8 cellular contexts compared by ENCODE assay signal in the genomic region with DNA sequence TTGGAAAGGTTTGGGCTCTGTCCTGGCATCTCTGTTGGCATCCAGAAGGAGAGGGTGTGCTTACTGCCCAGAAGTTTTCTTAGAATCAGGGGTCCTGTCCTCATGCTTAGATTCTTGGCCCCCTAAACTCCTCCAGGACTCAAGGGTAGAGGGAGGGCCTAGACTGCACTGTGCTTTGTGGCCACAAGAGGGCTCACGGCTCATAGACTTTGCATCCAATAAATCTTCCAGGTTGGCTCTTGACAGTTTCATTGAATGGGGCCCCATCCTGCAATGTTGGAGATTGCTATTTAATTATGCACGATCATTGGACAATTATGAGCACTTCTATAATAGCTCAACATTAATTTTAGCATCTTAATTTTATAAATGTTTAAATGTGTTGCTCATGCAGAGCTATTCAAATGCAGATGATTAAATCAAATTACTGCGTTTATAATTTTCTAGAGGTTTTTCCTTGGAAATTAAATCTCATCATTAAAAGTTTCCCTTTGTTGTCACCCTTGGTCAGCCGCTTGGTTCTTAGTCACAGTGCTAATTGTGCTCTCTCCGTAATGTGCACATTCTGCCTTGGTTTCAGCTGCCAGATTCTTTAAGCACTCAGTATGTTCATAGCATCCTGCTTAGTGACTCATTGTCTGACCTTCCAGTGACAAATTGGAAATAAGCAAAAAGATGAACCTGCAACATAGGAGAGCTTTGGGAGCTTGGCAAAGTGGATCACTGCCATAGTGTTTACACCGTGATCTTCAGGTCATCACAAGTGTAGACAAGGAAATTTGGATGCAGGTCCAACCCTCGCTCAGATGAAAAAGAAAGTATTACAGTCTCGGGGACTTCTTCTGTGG. TPM values are rescaled to one million over a fixed set of nuclear protein-coding genes. Genes with fewer than 3 reads are reported as not detected.
A peak's percentile ranks its signal among the peaks of the same experiment; 100 is the strongest.
DNase-seq lines count a peak whose midpoint lies in the region; ATAC-seq, FAIRE-seq and TF ChIP-seq lines count a peak whose summit lies in the region.

No MANE protein-coding gene starts in this region.

- H3K79me2 ChIP-seq in H1 (ENCODE audit: control insufficient read depth in 1 of 2, insufficient read depth in 2 of 2, low read length in 2 of 2), result no peaks in the 10 kb centered on the region

- POLR2A ChIA-PET in RWPE1 (lab: Yijun Ruan, JAX; ENCODE audit: low non-redundant PET), result no interaction called here
- POLR2A ChIA-PET in H1 (lab: Charles Lee; ENCODE audit: partially characterized antibody), result no interaction called here

- no peak overlapping the region for H4K91ac ChIP-seq in H1 (replicated peaks; ENCODE audit: insufficient read length, low read length)

- no peak overlapping the region for H3K4me2 ChIP-seq in H1 (ENCODE audit: insufficient read depth in 1 of 2, low read depth in 2 of 2, low read length in 2 of 2)

- no peaks in the 10 kb centered on the region for H3K4me1 ChIP-seq in H1 (replicated peaks in 1 of 4; ENCODE audit: control insufficient read depth in 3 of 4, insufficient read depth in 4 of 4, low read length in 3 of 4)

- H3K18ac ChIP-seq in H1 (ENCODE audit: extremely low read depth, low read length), result no peak overlapping the region

- FAIRE-seq in H1 (lab: Jason Lieb, UNC), result peak; percentile 82

- H2BK12ac ChIP-seq in H1 (ENCODE audit: low read depth, low read length), result no peak overlapping the region

- no peak overlapping the region for H2BK15ac ChIP-seq in H1 (ENCODE audit: low read length)

- H3K27me3 ChIP-seq in H1 (replicated peaks in 1 of 4; ENCODE audit: control insufficient read depth in 3 of 4, extremely low read depth in 1 of 4, insufficient read depth in 3 of 4, low read length in 3 of 4), result no peaks in the 10 kb centered on the region

- ATAC-seq in HG03354 (IDR thresholded peaks at IDR 0.05; ENCODE audit: poor library complexity, severe bottlenecking, unreplicated experiment), result peak; percentile 74
- ATAC-seq in HG03097 (IDR thresholded peaks at IDR 0.05; ENCODE audit: low FRiP score, unreplicated experiment), result no peak

- WGBS in H1 (ENCODE audit: extremely low coverage in 1 of 2, insufficient coverage in 1 of 2, insufficient read length in 1 of 2, insufficient replicate concordance in 2 of 2, low coverage in 1 of 2, low lambda C conversion rate in 2 of 2, missing lambda C conversion rate in 1 of 2), 2 experiments, result 70% methylated on average over 8 of the region's 8 CpGs; no CpG with 5 or more reads in 1 of the 2 experiments

- no peak overlapping the region for H2BK120ac ChIP-seq in H1 (replicated peaks; ENCODE audit: low read depth, low read length)

- TF ChIP-seq CTCF in GM12864 (IDR thresholded peaks at IDR 0.05; ENCODE audit: low read depth, low read length, missing control alignments) (peak; percentile 93), RWPE1 (conservative IDR thresholded peaks at IDR 0.05; ENCODE audit: low read depth) (peak; percentile 89), H1 (IDR thresholded peaks at IDR 0.05; ENCODE audit: control extremely low read depth in 1 of 3, insufficient read depth in 1 of 3, low read depth in 1 of 3, low read length in 3 of 3) (peak; percentile 77 to 93 (median 83))

- H3K56ac ChIP-seq in H1 (replicated peaks; ENCODE audit: insufficient read length, low read depth, low read length), result no peak overlapping the region

- no peak overlapping the region for H4K8ac ChIP-seq in H1 (ENCODE audit: extremely low read depth, insufficient read depth, low read length)

- H2AFZ ChIP-seq in H1 (ENCODE audit: low read length), result no peak overlapping the region

- no peaks in the 10 kb centered on the region for H3K36me3 ChIP-seq in H1 (ENCODE audit: control insufficient read depth in 2 of 4, insufficient read depth in 4 of 4, low read length in 3 of 4)

- H3K4ac ChIP-seq in H1 (replicated peaks; ENCODE audit: insufficient read length, low read depth, low read length), result no peak overlapping the region

- no peak for TF ChIP-seq EP300 in H1 (IDR thresholded peaks at IDR 0.05; ENCODE audit: borderline replicate concordance in 1 of 2, low read depth in 2 of 2, low read length in 2 of 2)

- H3K23ac ChIP-seq in H1 (ENCODE audit: insufficient read length), result no peak overlapping the region

- CTCF ChIA-PET in RWPE1 (lab: Yijun Ruan, JAX), result interaction anchor here (0.5 to 3.1 kb wide), 15 partner anchors 8 to 1970 kb away, joined by 3 to 26 read pairs (median 3); no protein-coding TSS in a partner anchor
- CTCF ChIA-PET in H1 (lab: Charles Lee; ENCODE audit: partially characterized antibody), result interaction anchor here (0.6 to 3.9 kb wide), 60 partner anchors 8 to 522 kb away, joined by 3 to 37 read pairs (median 3); no protein-coding TSS in a partner anchor

- no peak overlapping the region for H2BK20ac ChIP-seq in H1 (ENCODE audit: low read length)

- no peaks in the 10 kb centered on the region for H3K9me3 ChIP-seq in H1 (ENCODE audit: insufficient read depth in 2 of 2, low read depth in 1 of 2, low read length in 1 of 2)

- no peak overlapping the region for H3K4me3 ChIP-seq in GM12864 (ENCODE audit: low read depth, low read length)
- no peak overlapping the region for H3K4me3 ChIP-seq in H1 (ENCODE audit: extremely low read depth in 1 of 4, insufficient read depth in 2 of 4, low read depth in 3 of 4, low read length in 4 of 4)

- no peak for TF ChIP-seq POLR2A in H1 (IDR thresholded peaks at IDR 0.05; ENCODE audit: control extremely low read depth in 1 of 2, low read depth in 2 of 2, low read length in 2 of 2)

- H4K5ac ChIP-seq in H1 (ENCODE audit: insufficient read length, low read depth, low read length), result no peak overlapping the region

- DNase-seq in Ammon's horn (ENCODE audit: low spot score), result peak; percentile 74
- no peak for DNase-seq in GM12864 (ENCODE audit: low read depth)
- peak; percentile 81 for DNase-seq in RWPE1 (ENCODE audit: low spot score)
- DNase-seq in H1 (ENCODE audit: low read depth in 1 of 2, low spot score in 2 of 2), result peak; percentile 2 to 79
- peak; percentile 38 for DNase-seq in myocyte (ENCODE audit: low read depth)
- DNase-seq in central memory CD4-positive, alpha-beta T cell, result no peak

- no peak overlapping the region for H3K9ac ChIP-seq in H1 (replicated peaks in 1 of 4; ENCODE audit: extremely low read depth in 1 of 4, low read depth in 3 of 4, low read length in 3 of 4)

- H3K23me2 ChIP-seq in H1 (ENCODE audit: low read depth, low read length), result no peaks in the 10 kb centered on the region

- H2AK5ac ChIP-seq in H1 (ENCODE audit: low read depth, low read length), result no peak overlapping the region

- H3K14ac ChIP-seq in H1 (ENCODE audit: insufficient read length), result no peak overlapping the region

- H3K27ac ChIP-seq in RWPE1, result no peak overlapping the region
- H3K27ac ChIP-seq in H1 (ENCODE audit: low read depth, low read length), result no peak overlapping the region

- no peaks in the 10 kb centered on the region for H4K20me1 ChIP-seq in H1 (replicated peaks in 1 of 2; ENCODE audit: control insufficient read depth in 1 of 2, insufficient read depth in 2 of 2, low read length in 2 of 2)

- H2BK5ac ChIP-seq in H1 (ENCODE audit: low read depth, low read length), result no peak overlapping the region

- no peaks in the 10 kb centered on the region for H3K79me1 ChIP-seq in H1 (ENCODE audit: low read depth, low read length)

- peak; percentile 87 to 92 for TF ChIP-seq RAD21 in H1 (IDR thresholded peaks at IDR 0.05 in 1 of 2, conservative IDR thresholded peaks at IDR 0.05 in 1 of 2; ENCODE audit: low read depth in 2 of 2, low read length in 2 of 2)

TF ChIP-seq in H1, 55 proteins besides CTCF, POLR2A, EP300 and RAD21:
- TF ChIP-seq KDM5A (IDR thresholded peaks at IDR 0.05; ENCODE audit: low read length) (no peak), ZNF274 (IDR thresholded peaks at IDR 0.05; ENCODE audit: borderline replicate concordance, extremely low read depth, low read length) (no peak)

RNA-seq across cellular contexts. Expression of a gene that starts 33.5 kb away (rescaled TPM):
- total RNA-seq in H1 (2021; fragmentation: NEBNext Ultra II Directional; extraction: Animal tissue kit (Norgen Biotek cat#: 25700)), result not detected in 2 replicates
- 0.27 and 0.30 TPM in 2 replicates for polyA plus RNA-seq in H1 (2011; rRNA removed)
- polyA plus RNA-seq in H1 (2011; cell fraction: cytosol; rRNA removed), result 0.09 TPM
- polyA plus RNA-seq in H1 (2011; cell fraction: nucleus; rRNA removed), result 0.58 TPM
- 0.14 TPM in 1 of 4 replicates, not detected in the others for polyA plus RNA-seq in H1 (2012, experiment 1 of 2)
- polyA plus RNA-seq in H1 (2012, experiment 2 of 2), result 0.24 TPM
- polyA plus RNA-seq in H1 (2013, experiment 1 of 2), result 0.04 TPM
- polyA plus RNA-seq in H1 (2013, experiment 2 of 2), result 0.20 TPM
- polyA minus RNA-seq in H1 (2011; rRNA and poly(A)+ RNA removed), result 0.71 TPM in 1 of 2 replicates, not detected in the other
- polyA minus RNA-seq in H1 (2011; cell fraction: cytosol; rRNA and poly(A)+ RNA removed), result not detected
- not detected for polyA minus RNA-seq in H1 (2011; cell fraction: nucleus; rRNA and poly(A)+ RNA removed)
- 0.19 TPM in 1 of 2 replicates, not detected in the other for total RNA-seq in myocyte
- polyA plus RNA-seq in myocyte (2012), result 0.40 TPM

Comparison
In these comparisons a context has a peak if more than half of its experiments do, and no peak if none do; other contexts are left out.
1. DNase-seq: peak in Ammon's horn (single experiment), RWPE1 (single experiment), H1 (2 of 2) and myocyte (single experiment); none in GM12864 (single experiment) and central memory CD4-positive, alpha-beta T cell (single experiment).
2. Peak in every context shown above with its lines, with median percentiles within 50 percentile points of each other: CTCF ChIP-seq.